23 cellular contexts compared by ENCODE assay signal in genomic region chr7:20442951-20443350, GRCh38.
"Had no signal": no experiment of that assay in that cellular context is flagged by ENCODE, and none has a peak within 500 bp of the region (broad histone marks: within the 10 kb centered on the region; RNA-seq: fewer than 3 reads in every experiment).

No MANE protein-coding gene starts in this region.

- H3K9me3 ChIP-seq: prostate gland, right lobe of liver, transverse colon had no signal

- ATAC-seq: esophagus mucosa, left ventricle myocardium superior, right lobe of liver had no signal

- H3K36me3 Mint-ChIP-seq: naive B cell had no signal

- H3K9ac ChIP-seq: parathyroid adenoma had no signal

- FAIRE-seq: frontal cortex, urothelium cell line had no signal

- H2AFZ ChIP-seq: parathyroid adenoma had no signal

- H3K36me3 ChIP-seq: heart right ventricle, prostate gland, right lobe of liver, stomach, thoracic aorta, transverse colon had no signal

- H3K4me1 ChIP-seq: parathyroid adenoma, prostate gland, right lobe of liver had no signal

- DNase-seq: dorsolateral prefrontal cortex; effector CD8-positive, alpha-beta T cell; heart right ventricle; islet precursor cell; left ventricle myocardium superior; mesenchymal stem cell; midbrain; naive B cell; nephron progenitor cell; right lobe of liver; stimulated activated naive CD4-positive, alpha-beta T cell; stomach; substantia nigra; transverse colon had no signal

- H3K4me1 Mint-ChIP-seq: nephron progenitor cell had no signal

- H3K27me3 ChIP-seq: heart right ventricle, right lobe of liver, stomach, transverse colon had no signal

- H3K27ac ChIP-seq: coronary artery, dorsolateral prefrontal cortex, heart right ventricle, parathyroid adenoma, right lobe of liver, skin epidermis, stomach, thoracic aorta, transverse colon had no signal

- H3K79me2 ChIP-seq: parathyroid adenoma had no signal

- H3K27ac Mint-ChIP-seq: naive B cell, nephron progenitor cell had no signal

- H3K4me3 ChIP-seq: coronary artery, dorsolateral prefrontal cortex, heart right ventricle, lung, prostate gland, right lobe of liver, skin epidermis, stomach, thoracic aorta, transverse colon had no signal

- H3K4me3 Mint-ChIP-seq: naive B cell, nephron progenitor cell had no signal
